In genomic region chr18:65526099-65526498, GRCh38 we compare ENCODE assay signal across 10 cellular contexts.
"Had no signal": no experiment of that assay in that cellular context is flagged by ENCODE, and none has a peak within 500 bp of the region (broad histone marks: within the 10 kb centered on the region; RNA-seq: fewer than 3 reads in every experiment).

No MANE protein-coding gene starts in this region.

- H2AFZ ChIP-seq: GM23248 had no signal

- H3K27ac ChIP-seq: GM23248 had no signal

- FAIRE-seq: HTR-8/SVneo, K562 had no signal

- H3K4me3 ChIP-seq: GM23248, HAP-1, K562 had no signal

- ATAC-seq: HCT116, K562 had no signal

- H3K9ac ChIP-seq: GM23248 had no signal

- DNase-seq: GM23248, GOT3, H7, HFFc6, Kasumi-1, KG1 had no signal

- H3K36me3 ChIP-seq: HAP-1 had no signal
